Comparison of ENCODE assay signal across 13 cellular contexts in the genomic region with DNA sequence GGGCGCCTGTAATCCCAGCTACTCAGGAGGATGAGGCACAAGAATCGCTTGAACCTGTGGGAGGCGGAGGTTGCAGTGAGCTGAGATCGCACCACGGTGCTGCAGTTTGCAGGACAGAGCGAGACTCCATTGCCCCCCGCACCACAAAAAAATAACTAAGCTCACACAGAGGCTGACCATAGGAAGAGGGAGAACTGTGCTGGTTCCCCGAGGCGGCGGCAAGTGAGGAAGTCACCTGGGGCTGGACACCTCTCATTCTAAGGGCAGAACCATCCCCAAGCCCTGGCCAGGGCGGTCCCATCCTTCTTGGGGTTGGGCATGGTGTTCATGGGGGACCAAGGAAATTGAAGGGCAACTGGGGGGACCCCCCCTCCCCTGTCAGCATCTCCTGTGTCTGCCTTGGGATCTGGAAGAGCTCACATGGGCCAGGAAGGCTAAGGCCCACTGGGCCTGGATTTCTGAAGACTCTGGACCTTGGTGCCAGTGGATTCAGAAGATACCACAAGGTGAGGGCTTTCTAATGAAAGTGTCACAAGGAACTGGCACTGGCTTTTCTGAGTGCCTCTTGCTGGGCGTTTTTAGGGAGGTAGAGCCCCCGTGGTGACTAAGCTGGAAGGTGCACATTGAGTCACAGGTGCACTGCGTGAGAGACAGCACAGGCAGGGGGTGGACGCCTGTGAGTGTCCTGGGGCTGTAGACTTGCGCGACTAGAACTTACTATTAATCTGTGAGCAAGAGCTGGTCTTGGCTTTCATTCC. TPM values are rescaled to one million over a fixed set of nuclear protein-coding genes. Genes with fewer than 3 reads are reported as not detected.
DNase-seq lines count a peak whose midpoint lies in the region; ATAC-seq and TF ChIP-seq lines count a peak whose summit lies in the region.
"Had no signal": no experiment of that assay in that cellular context is flagged by ENCODE, and none has a peak within 500 bp of the region (broad histone marks: within the 10 kb centered on the region; RNA-seq: fewer than 3 reads in every experiment).

No MANE protein-coding gene starts in this region.

- H3K27me3 ChIP-seq in CD4-positive, alpha-beta T cell (ENCODE audit: control insufficient read depth, insufficient read depth, low read length): no peaks in the 10 kb centered on the region
- H3K27me3 ChIP-seq: right atrium auricular region had no signal

- CTCF ChIA-PET in CD4-positive, alpha-beta T cell (lab: Charles Lee): interaction anchor here (0.9 to 1.3 kb wide), 2 partner anchors 11 to 14 kb away, joined by 4 to 5 read pairs; no protein-coding TSS in a partner anchor
- CTCF ChIA-PET in OCI-LY7 (lab: Charles Lee; ENCODE audit: unreplicated experiment): interaction anchor here (0.6 to 0.7 kb wide), 2 partner anchors 11 to 53 kb away, joined by 3 read pairs; no protein-coding TSS in a partner anchor

- H3K79me2 ChIP-seq in OCI-LY7 (ENCODE audit: insufficient read depth, low read depth, low read length): peaks cover 55% of the 10 kb centered on the region

- peak overlapping the region; percentile 78 for H3K27ac Mint-ChIP-seq in CD4-positive, alpha-beta T cell
- H3K27ac Mint-ChIP-seq in osteocyte (ENCODE audit: unreplicated experiment): no peak overlapping the region

- peak in 4 of 10 experiments; percentile 18 to 39 (median 24) for DNase-seq in CD4-positive, alpha-beta T cell
- DNase-seq in OCI-LY7 (ENCODE audit: low spot score) (no peak), activated T-cell treated with anti-CD3 and anti-CD28 coated beads for 48 hours (ENCODE audit: low read depth) (peak; percentile 68), osteocyte (ENCODE audit: extremely low spot score, unreplicated experiment) (peak; percentile 76), Ammon's horn (ENCODE audit: low spot score) (no peak), retina (no peak), HuH-7 (ENCODE audit: low spot score) (no peak)
- DNase-seq: dorsolateral prefrontal cortex, immature natural killer cell, MV-4-11, NCI-H524 treated with DMSO at 0.1 percent for 48 hours had no signal

- H3K9me3 ChIP-seq in CD4-positive, alpha-beta T cell (ENCODE audit: control insufficient read depth, low read length): no peaks in the 10 kb centered on the region
- H3K9me3 ChIP-seq in OCI-LY7 (ENCODE audit: low read length): no peaks in the 10 kb centered on the region
- H3K9me3 ChIP-seq: right atrium auricular region had no signal

- H3K36me3 Mint-ChIP-seq in CD4-positive, alpha-beta T cell (ENCODE audit: low read depth): peaks cover 42% of the 10 kb centered on the region
- H3K36me3 Mint-ChIP-seq in osteocyte (ENCODE audit: unreplicated experiment): no peaks in the 10 kb centered on the region

- POLR2A ChIA-PET in CD4-positive, alpha-beta T cell (lab: Charles Lee): interaction anchor here (0.8 to 4.8 kb wide), 4 partner anchors 11 to 289 kb away, joined by 3 to 74 read pairs (median 3); a partner anchor contains a TSS
- POLR2A ChIA-PET in OCI-LY7 (lab: Charles Lee): interaction anchor here (0.7 to 11.2 kb wide), 7 partner anchors 7 to 219 kb away, joined by 3 to 95 read pairs (median 4); a partner anchor contains a TSS

- H3K4me1 ChIP-seq in OCI-LY7 (ENCODE audit: insufficient read depth, low read length, poor library complexity, severe bottlenecking): peaks cover 51% of the 10 kb centered on the region

- peak overlapping the region; percentile 82 for H3K4me3 Mint-ChIP-seq in CD4-positive, alpha-beta T cell
- no peak overlapping the region for H3K4me3 Mint-ChIP-seq in osteocyte (ENCODE audit: unreplicated experiment)
- H3K4me3 Mint-ChIP-seq: immature natural killer cell had no signal

- H3K9me2 ChIP-seq in OCI-LY7 (ENCODE audit: insufficient read depth, low read length): no peaks in the 10 kb centered on the region

- H2AFZ ChIP-seq in OCI-LY7 (ENCODE audit: low read length): no peak overlapping the region

- ATAC-seq in CD4-positive, alpha-beta T cell (ENCODE audit: poor library complexity): no peak
- no peak for ATAC-seq in HG02885 (IDR thresholded peaks at IDR 0.05; ENCODE audit: poor library complexity, unreplicated experiment)

- H3K27ac ChIP-seq in CD4-positive, alpha-beta T cell (ENCODE audit: low read depth, low read length): no peak overlapping the region
- H3K27ac ChIP-seq in OCI-LY7 (ENCODE audit: low read depth, low read length, poor library complexity, severe bottlenecking): no peak overlapping the region
- H3K27ac ChIP-seq: dorsolateral prefrontal cortex, right atrium auricular region had no signal

- intact Hi-C loops in CD4-positive, alpha-beta T cell (cut with DNase I, micrococcal nuclease): loop anchor here (5.0 to 10.0 kb wide), 2 partner anchors 44 to 302 kb away; no protein-coding TSS in a partner anchor
- intact Hi-C loops in OCI-LY7 (cut with micrococcal nuclease; ENCODE audit: unreplicated experiment): no loop called here

- H4K20me1 ChIP-seq in OCI-LY7 (ENCODE audit: insufficient read depth, low read length): peaks cover 5% of the 10 kb centered on the region; the same call in 1 of the 2 replicates

- H3K27me3 Mint-ChIP-seq in CD4-positive, alpha-beta T cell: no peaks in the 10 kb centered on the region
- H3K27me3 Mint-ChIP-seq in osteocyte (ENCODE audit: unreplicated experiment): peaks cover 41% of the 10 kb centered on the region

- BruUV-seq in OCI-LY7 (replicated peaks; lab: Mats Ljungman, UMichigan): no TSS peak

- no peaks in the 10 kb centered on the region for H3K9me3 Mint-ChIP-seq in CD4-positive, alpha-beta T cell
- no peaks in the 10 kb centered on the region for H3K9me3 Mint-ChIP-seq in osteocyte (ENCODE audit: unreplicated experiment)
- H3K9me3 Mint-ChIP-seq: immature natural killer cell had no signal

- H3K36me3 ChIP-seq in OCI-LY7 (ENCODE audit: insufficient read depth, low read length): peaks cover 100% of the 10 kb centered on the region
- H3K36me3 ChIP-seq: right atrium auricular region had no signal

- H3K4me2 ChIP-seq in OCI-LY7 (ENCODE audit: low read length): 0 out of 2 replicates have a peak overlapping the region, but pooled peaks have one; percentile 6

- TF ChIP-seq CTCF in CD4-positive, alpha-beta T cell (IDR thresholded peaks at IDR 0.05): no peak
- TF ChIP-seq CTCF in OCI-LY7 (conservative IDR thresholded peaks at IDR 0.05; ENCODE audit: low read length) (no peak), osteocyte (IDR thresholded peaks at IDR 0.05) (no peak)

- no peak overlapping the region for H3K4me3 ChIP-seq in OCI-LY7 (ENCODE audit: low read depth, low read length, poor library complexity, severe bottlenecking)
- H3K4me3 ChIP-seq: dorsolateral prefrontal cortex, right atrium auricular region had no signal

- H3K4me1 Mint-ChIP-seq in CD4-positive, alpha-beta T cell (ENCODE audit: low read depth): peaks cover 49% of the 10 kb centered on the region
- H3K4me1 Mint-ChIP-seq in osteocyte (ENCODE audit: unreplicated experiment): no peaks in the 10 kb centered on the region
- H3K4me1 Mint-ChIP-seq: immature natural killer cell had no signal

RNA-seq across cellular contexts. Expression of a gene that starts 11.5 kb away (rescaled TPM):
- 10 to 100 TPM; 16.9 to 20.8 TPM for total RNA-seq in CD4-positive, alpha-beta T cell
- 143 and 189 TPM in 2 replicates for total RNA-seq in OCI-LY7 (2014; rRNA removed; shearing (Covaris generic))
- total RNA-seq in OCI-LY7 (2022) (281 and 291 TPM in 2 replicates), osteocyte (not detected in 2 replicates)

Comparison
In these comparisons a context has a peak if more than half of its experiments do, and no peak if none do; other contexts are left out.
1. DNase-seq: peak in activated T-cell treated with anti-CD3 and anti-CD28 coated beads for 48 hours (single experiment) and osteocyte (single experiment); none in OCI-LY7 (single experiment), Ammon's horn (single experiment), retina (single experiment) and HuH-7 (single experiment).
2. RNA of a gene that starts 11.5 kb away (total RNA-seq): 143 to 291 TPM in OCI-LY7 and 16.9 to 20.8 TPM in CD4-positive, alpha-beta T cell; not detected in osteocyte; every median in the first group is over 10 times any median in the second.